In the genomic region with DNA sequence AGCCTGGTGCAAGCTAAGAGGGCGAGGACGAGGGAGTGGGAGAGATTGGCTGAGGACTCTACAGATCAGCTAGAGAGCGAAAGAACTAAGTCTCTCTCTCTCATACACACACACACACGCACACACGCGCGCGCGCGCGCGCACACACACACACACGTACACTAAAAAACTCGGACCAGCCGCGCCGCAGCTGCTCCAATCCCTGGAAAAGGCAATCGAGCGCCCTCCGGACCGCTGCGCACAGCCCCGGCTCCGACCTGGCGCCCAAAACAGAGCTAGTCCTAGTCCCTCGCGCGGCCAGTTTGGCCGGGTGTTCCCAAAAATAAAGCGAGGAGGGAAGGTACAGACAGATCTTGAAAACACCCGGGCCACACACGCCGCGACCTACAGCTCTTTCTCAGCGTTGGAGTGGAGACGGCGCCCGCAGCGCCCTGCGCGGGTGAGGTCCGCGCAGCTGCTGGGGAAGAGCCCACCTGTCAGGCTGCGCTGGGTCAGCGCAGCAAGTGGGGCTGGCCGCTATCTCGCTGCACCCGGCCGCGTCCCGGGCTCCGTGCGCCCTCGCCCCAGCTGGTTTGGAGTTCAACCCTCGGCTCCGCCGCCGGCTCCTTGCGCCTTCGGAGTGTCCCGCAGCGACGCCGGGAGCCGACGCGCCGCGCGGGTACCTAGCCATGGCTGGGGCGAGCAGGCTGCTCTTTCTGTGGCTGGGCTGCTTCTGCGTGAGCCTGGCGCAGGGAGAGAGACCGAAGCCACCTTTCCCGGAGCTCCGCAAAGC, we compare ENCODE assay signal across 8 cellular contexts. TPM values are rescaled to one million over a fixed set of nuclear protein-coding genes. Genes with fewer than 3 reads are reported as not detected.
DNase-seq lines count a peak whose midpoint lies in the region; ATAC-seq, FAIRE-seq and TF ChIP-seq lines count a peak whose summit lies in the region.

A gene with protein sequence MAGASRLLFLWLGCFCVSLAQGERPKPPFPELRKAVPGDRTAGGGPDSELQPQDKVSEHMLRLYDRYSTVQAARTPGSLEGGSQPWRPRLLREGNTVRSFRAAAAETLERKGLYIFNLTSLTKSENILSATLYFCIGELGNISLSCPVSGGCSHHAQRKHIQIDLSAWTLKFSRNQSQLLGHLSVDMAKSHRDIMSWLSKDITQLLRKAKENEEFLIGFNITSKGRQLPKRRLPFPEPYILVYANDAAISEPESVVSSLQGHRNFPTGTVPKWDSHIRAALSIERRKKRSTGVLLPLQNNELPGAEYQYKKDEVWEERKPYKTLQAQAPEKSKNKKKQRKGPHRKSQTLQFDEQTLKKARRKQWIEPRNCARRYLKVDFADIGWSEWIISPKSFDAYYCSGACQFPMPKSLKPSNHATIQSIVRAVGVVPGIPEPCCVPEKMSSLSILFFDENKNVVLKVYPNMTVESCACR (plus strand): TSS at position 92 of the 772 bp plus-strand sequence. CDS start 577 bp downstream, at position 669.

- H3K27me3 Mint-ChIP-seq in MCF 10A (ENCODE audit: insufficient read depth, unreplicated experiment) = no peaks in the 10 kb centered on the region

- H3K4me1 ChIP-seq in testis = peaks cover 9% of the 10 kb centered on the region

- peaks cover 9% of the 10 kb centered on the region for H3K4me1 Mint-ChIP-seq in MCF 10A (ENCODE audit: insufficient read depth, unreplicated experiment)

- no peaks in the 10 kb centered on the region for H3K9me3 ChIP-seq in testis

- peaks cover 4% of the 10 kb centered on the region for H3K9me3 Mint-ChIP-seq in MCF 10A (ENCODE audit: unreplicated experiment)

- H3K36me3 ChIP-seq in GM06990 (ENCODE audit: control insufficient read depth, insufficient read depth, low read length) (no peaks in the 10 kb centered on the region), testis (ENCODE audit: low read depth, missing control alignments) (no peaks in the 10 kb centered on the region)

- no TSS peak for BruUV-seq in MCF 10A (replicated peaks; lab: Mats Ljungman, UMichigan)

- peak within 1 kb of the TSS; percentile 7 for H3K27ac Mint-ChIP-seq in MCF 10A (ENCODE audit: low read depth, unreplicated experiment)

- CTCF ChIA-PET in MCF 10A (lab: Yijun Ruan, JAX) = interaction anchor here (0.6 to 4.3 kb wide), 12 partner anchors 9 to 668 kb away, joined by 3 to 26 read pairs (median 4); no protein-coding TSS in a partner anchor

- H3K27ac ChIP-seq in testis = no peak within 1 kb of the TSS

- intact Hi-C loops in MCF 10A (cut with micrococcal nuclease) = no loop called here
- intact Hi-C loops in left colon (cut with DNase I, micrococcal nuclease) = no loop called here
- intact Hi-C loops in testis (cut with DNase I; ENCODE audit: low total_unique reads) = no loop called here

- H3K36me3 Mint-ChIP-seq in MCF 10A (ENCODE audit: insufficient read depth, unreplicated experiment) = no peaks in the 10 kb centered on the region

- POLR2A ChIA-PET in MCF 10A (lab: Yijun Ruan, JAX) = interaction anchor here (0.6 to 0.8 kb wide), 2 partner anchors 10 to 19 kb away, joined by 3 read pairs; no protein-coding TSS in a partner anchor

- TF ChIP-seq CTCF in GM06990 (IDR thresholded peaks at IDR 0.05; ENCODE audit: insufficient read depth, low read length, poor library complexity, severe bottlenecking) (no peak), MCF 10A (IDR thresholded peaks at IDR 0.05; ENCODE audit: unreplicated experiment) (no peak), testis (IDR thresholded peaks at IDR 0.05) (no peak)

- no peak for FAIRE-seq in H54 (lab: Jason Lieb, UNC)

- H3K27me3 ChIP-seq in GM06990 (replicated peaks; ENCODE audit: control insufficient read depth, insufficient read depth, low read length) = peaks cover 3% of the 10 kb centered on the region; the same call in 1 of the 2 replicates
- H3K27me3 ChIP-seq in testis = no peaks in the 10 kb centered on the region

- DNase-seq in GM06990 (ENCODE audit: extremely low read depth, insufficient read length) = peak; percentile 66
- peak; percentile 64 for DNase-seq in NAMALWA (ENCODE audit: low spot score)
- DNase-seq in MCF 10A (ENCODE audit: unreplicated experiment) = peak; percentile 28
- peak; percentile 71 to 75 for DNase-seq in left colon
- DNase-seq in testis = peak; percentile 19
- no peak for DNase-seq in H54 (ENCODE audit: insufficient read length, low spot score)

- H3K4me3 Mint-ChIP-seq in MCF 10A (ENCODE audit: unreplicated experiment) = peak within 1 kb of the TSS; percentile 72

- 0 to 1% methylated on average over 29 to 56 of the region's 76 CpGs for WGBS in testis, 2 donors

- ATAC-seq in left colon = peak; percentile 78
- no peak for ATAC-seq in GM19452 (IDR thresholded peaks at IDR 0.05; ENCODE audit: unreplicated experiment)
- ATAC-seq in HG02970 (IDR thresholded peaks at IDR 0.05; ENCODE audit: low FRiP score, unreplicated experiment) = no peak

- peak within 1 kb of the TSS; percentile 53 for H3K4me3 ChIP-seq in GM06990 (replicated peaks; ENCODE audit: low read depth, low read length)
- peak within 1 kb of the TSS; percentile 40 to 43 for H3K4me3 ChIP-seq in testis

- TF ChIP-seq POLR2A in testis (IDR thresholded peaks at IDR 0.05) (no peak), H54 (IDR thresholded peaks at IDR 0.05; ENCODE audit: low read depth, low read length) (no peak)

RNA-seq across cellular contexts. Expression of the gene that starts here (rescaled TPM):
- total RNA-seq in MCF 10A (2022) (not detected in 2 replicates), left colon (10 to 100 TPM; 27.0 to 48.7 TPM), testis (under 1 TPM; 0.16 to 0.25 TPM)
- 0.32 TPM for polyA plus RNA-seq in testis (ENCODE audit: insufficient read depth, low read depth, low replicate concordance)

Comparison
In these comparisons a context has a peak if more than half of its experiments do, and no peak if none do; other contexts are left out.
1. RNA of the gene that starts here (total RNA-seq): 27.0 to 48.7 TPM in left colon; 0.16 to 0.25 TPM in testis and not detected in MCF 10A; every median in the first group is over 10 times any median in the second.
2. Peak in DNase-seq in MCF 10A; RNA of the gene not detected or under 1 TPM.
3. Peak in DNase-seq and H3K4me3 ChIP-seq in testis; RNA of the gene not detected or under 1 TPM.